In genomic region chr6:39615622-39616021, GRCh38 we compare ENCODE assay signal across 11 cellular contexts.
"Had no signal": no experiment of that assay in that cellular context is flagged by ENCODE, and none has a peak within 500 bp of the region (broad histone marks: within the 10 kb centered on the region; RNA-seq: fewer than 3 reads in every experiment).

No MANE protein-coding gene starts in this region.

- FAIRE-seq: HepG2 had no signal

- H3K9me3 ChIP-seq: HAP-1 had no signal

- H3K4me2 ChIP-seq: KMS-11 had no signal

- H3K9ac ChIP-seq: GM23248, KMS-11 had no signal

- H3K4me3 Mint-ChIP-seq: HFFc6, IgD-negative memory B cell had no signal

- H3K4me3 ChIP-seq: GM23248, HAP-1 had no signal

- H3K27ac Mint-ChIP-seq: HFFc6, IgD-negative memory B cell had no signal

- H2AFZ ChIP-seq: GM23248 had no signal

- H3K36me3 ChIP-seq: HAP-1 had no signal

- H3K27ac ChIP-seq: GM23248, HL-60, KMS-11 had no signal

- H3K36me3 Mint-ChIP-seq: IgD-negative memory B cell had no signal

- H3K4me1 ChIP-seq: HAP-1 had no signal

- ATAC-seq: HCT116, HepG2 had no signal

- DNase-seq: GM23248, GOT3, H7, HFFc6, KBM-7 had no signal

- H3K4me1 Mint-ChIP-seq: IgD-negative memory B cell had no signal

- H3K9me3 Mint-ChIP-seq: IgD-negative memory B cell had no signal
